17 cellular contexts compared by ENCODE assay signal in genomic region chr17:778096-778495, GRCh38. TPM values are rescaled to one million over a fixed set of nuclear protein-coding genes. Genes with fewer than 3 reads are reported as not detected.
DNase-seq lines count a peak whose midpoint lies in the region; ATAC-seq and TF ChIP-seq lines count a peak whose summit lies in the region.
"Had no signal": no experiment of that assay in that cellular context is flagged by ENCODE, and none has a peak within 500 bp of the region (broad histone marks: within the 10 kb centered on the region; RNA-seq: fewer than 3 reads in every experiment).

No MANE protein-coding gene starts in this region.

- H3K36me3 Mint-ChIP-seq in stimulated activated naive CD8-positive, alpha-beta T cell treated with anti-CD3 and anti-CD28 coated beads, Interleukin-15, Interleukin-2, amounts not matched to agents 100 ng/mL and 50 ng/mL, for 24 hours (ENCODE audit: low read depth), result peaks cover 71% of the 10 kb centered on the region
- peaks cover 8% of the 10 kb centered on the region for H3K36me3 Mint-ChIP-seq in neural crest cell (ENCODE audit: low read depth)

- H3K9me3 ChIP-seq in sigmoid colon, result no peaks in the 10 kb centered on the region
- H3K9me3 ChIP-seq: BLaER1, Caco-2 had no signal

- no peak for TF ChIP-seq CTCF in neural crest cell (conservative IDR thresholded peaks at IDR 0.05)
- no peak for TF ChIP-seq CTCF in sigmoid colon (IDR thresholded peaks at IDR 0.05)

- intact Hi-C loops in sigmoid colon (cut with DNase I), result no loop called here

- DNase-seq in stimulated activated naive CD8-positive, alpha-beta T cell treated with anti-CD3 and anti-CD28 coated beads, Interleukin-15, Interleukin-2, amounts not matched to agents 100 U/mL and 50 U/mL, for 24 hours, result no peak
- DNase-seq in neural crest cell (ENCODE audit: low read depth, low spot score) (no peak), sigmoid colon (peak; percentile 24), NCI-H1930 (lab: John Stamatoyannopoulos, UW) (no peak)
- DNase-seq: Caco-2; CD4-positive, CD25-positive, alpha-beta regulatory T cell; CD8-positive, alpha-beta T cell; DMS153; DND-41; H9 had no signal

- peaks cover 0 to 58% (median 35%) of the 10 kb centered on the region in 4 donors for H3K36me3 ChIP-seq in sigmoid colon

- H3K4me1 Mint-ChIP-seq in stimulated activated naive CD8-positive, alpha-beta T cell treated with anti-CD3 and anti-CD28 coated beads, Interleukin-15, Interleukin-2, amounts not matched to agents 100 ng/mL and 50 ng/mL, for 24 hours (ENCODE audit: low read depth), result peaks cover 33% of the 10 kb centered on the region
- H3K4me1 Mint-ChIP-seq in neural crest cell, result peaks cover 42% of the 10 kb centered on the region

- H3K27ac ChIP-seq in sigmoid colon, result no peak overlapping the region
- H3K27ac ChIP-seq: BLaER1, C4-2B had no signal

- no peaks in the 10 kb centered on the region for H3K27me3 Mint-ChIP-seq in stimulated activated naive CD8-positive, alpha-beta T cell treated with anti-CD3 and anti-CD28 coated beads, Interleukin-15, Interleukin-2, amounts not matched to agents 100 ng/mL and 50 ng/mL, for 24 hours
- H3K27me3 Mint-ChIP-seq in neural crest cell (ENCODE audit: low read depth), result peaks cover 3% of the 10 kb centered on the region
- H3K27me3 Mint-ChIP-seq: B cell had no signal

- TF ChIP-seq POLR2A in sigmoid colon (IDR thresholded peaks at IDR 0.05), result no peak

- H3K4me3 Mint-ChIP-seq in stimulated activated naive CD8-positive, alpha-beta T cell treated with anti-CD3 and anti-CD28 coated beads, Interleukin-15, Interleukin-2, amounts not matched to agents 100 ng/mL and 50 ng/mL, for 24 hours, result no peak overlapping the region
- peak overlapping the region; percentile 75 for H3K4me3 Mint-ChIP-seq in neural crest cell
- H3K4me3 Mint-ChIP-seq: B cell; CD8-positive, alpha-beta T cell; GM23338; H9 had no signal

- ATAC-seq in stimulated activated naive CD8-positive, alpha-beta T cell treated with anti-CD3 and anti-CD28 coated beads, Interleukin-15, Interleukin-2, amounts not matched to agents 100 U/mL and 50 U/mL, for 24 hours, result no peak
- no peak for ATAC-seq in GM21619 (IDR thresholded peaks at IDR 0.05; ENCODE audit: unreplicated experiment)
- ATAC-seq: CD8-positive, alpha-beta T cell; GM23338; HCT116 had no signal

- no peak overlapping the region for H3K4me3 ChIP-seq in sigmoid colon
- H3K4me3 ChIP-seq: BLaER1, GM23338 had no signal

- TF ChIP-seq EP300 in sigmoid colon (IDR thresholded peaks at IDR 0.05), result no peak

- H3K9me3 Mint-ChIP-seq in stimulated activated naive CD8-positive, alpha-beta T cell treated with anti-CD3 and anti-CD28 coated beads, Interleukin-15, Interleukin-2, amounts not matched to agents 100 ng/mL and 50 ng/mL, for 24 hours, result no peaks in the 10 kb centered on the region
- H3K9me3 Mint-ChIP-seq in neural crest cell, result no peaks in the 10 kb centered on the region
- H3K9me3 Mint-ChIP-seq: CD4-positive, CD25-positive, alpha-beta regulatory T cell; CD8-positive, alpha-beta T cell; GM23338; H9 had no signal

- H3K27me3 ChIP-seq in sigmoid colon, result no peaks in the 10 kb centered on the region
- H3K27me3 ChIP-seq: BLaER1 had no signal

- H3K27ac Mint-ChIP-seq in stimulated activated naive CD8-positive, alpha-beta T cell treated with anti-CD3 and anti-CD28 coated beads, Interleukin-15, Interleukin-2, amounts not matched to agents 100 ng/mL and 50 ng/mL, for 24 hours, result peak overlapping the region; percentile 26
- H3K27ac Mint-ChIP-seq in neural crest cell (ENCODE audit: unreplicated experiment), result no peak overlapping the region
- H3K27ac Mint-ChIP-seq: B cell; CD8-positive, alpha-beta T cell; GM23338; H9 had no signal

- 93 to 95% methylated on average over 11 of the region's 11 CpGs for WGBS in sigmoid colon, 2 donors

- peaks cover 0 to 15% (median 12%) of the 10 kb centered on the region in 4 donors for H3K4me1 ChIP-seq in sigmoid colon
- H3K4me1 ChIP-seq: Caco-2 had no signal

RNA-seq across cellular contexts. Expression of gene GLOD4, which starts 4.0 kb away (rescaled TPM):
- total RNA-seq in neural crest cell (114 and 124 TPM in 2 replicates), sigmoid colon (10 to 100 TPM; 28.8 to 42.7 (median 35.7) TPM)
- polyA plus RNA-seq in sigmoid colon, result 10 to 100 TPM; 56.1 to 85.5 (median 79.3) TPM

RNA-seq across cellular contexts. Expression of gene MRM3, which starts 4.1 kb away (rescaled TPM):
- total RNA-seq in neural crest cell (21.2 and 22.2 TPM in 2 replicates), sigmoid colon (10 to 100 TPM; 11.0 to 22.4 (median 18.0) TPM)
- 10 to 100 TPM; 10.4 to 17.4 (median 11.4) TPM for polyA plus RNA-seq in sigmoid colon

RNA-seq across cellular contexts. Expression of gene GEMIN4, which starts 26.0 kb away (rescaled TPM):
- total RNA-seq in neural crest cell (36.1 and 37.3 TPM in 2 replicates), sigmoid colon (10 to 100 TPM; 11.4 to 19.4 (median 15.7) TPM)
- 10 to 100 TPM in 1 of 3 donors, 1 to 10 TPM in 2; 3.0 to 14.8 (median 4.9) TPM for polyA plus RNA-seq in sigmoid colon

RNA-seq across cellular contexts. Expression of gene TLCD3A, which starts 45.7 kb away (rescaled TPM):
- total RNA-seq in neural crest cell (20.9 and 22.5 TPM in 2 replicates), sigmoid colon (1 to 10 TPM; 2.6 to 9.4 (median 3.5) TPM)
- polyA plus RNA-seq in sigmoid colon, result 10 to 100 TPM in 1 of 3 donors, 1 to 10 TPM in 2; 1.8 to 10.3 (median 4.8) TPM
